ENCODE assay signal across 27 cellular contexts in genomic region chr4:159899596-159899995, GRCh38.
DNase-seq lines count a peak whose midpoint lies in the region; ATAC-seq, FAIRE-seq and TF ChIP-seq lines count a peak whose summit lies in the region.
"Had no signal": no experiment of that assay in that cellular context is flagged by ENCODE, and none has a peak within 500 bp of the region (broad histone marks: within the 10 kb centered on the region; RNA-seq: fewer than 3 reads in every experiment).

No MANE protein-coding gene starts in this region.

- H2BK20ac ChIP-seq in H1 (ENCODE audit: low read length), result no peak overlapping the region

- intact Hi-C loops in pancreas (cut with DNase I), result no loop called here

- H3K9me3 ChIP-seq in Karpas-422 (ENCODE audit: low read length) (peaks cover 26% of the 10 kb centered on the region), H1 (ENCODE audit: insufficient read depth in 2 of 2, low read depth in 1 of 2, low read length in 1 of 2) (no peaks in the 10 kb centered on the region), neural progenitor cell (ENCODE audit: low read depth) (no peaks in the 10 kb centered on the region), pancreas (no peaks in the 10 kb centered on the region)
- H3K9me3 ChIP-seq: A549, Caco-2, MG63, SJSA1 had no signal

- H2BK5ac ChIP-seq in H1 (ENCODE audit: low read depth, low read length), result no peak overlapping the region

- ATAC-seq in HG03439 (IDR thresholded peaks at IDR 0.05; ENCODE audit: unreplicated experiment) (no peak), pancreas (no peak), HG02973 (IDR thresholded peaks at IDR 0.05; ENCODE audit: unreplicated experiment) (no peak)
- ATAC-seq: A549; CD8-positive, alpha-beta T cell; Right ventricle myocardium inferior had no signal

- no peak overlapping the region for H4K8ac ChIP-seq in H1 (ENCODE audit: extremely low read depth, insufficient read depth, low read length)

- H3K4me3 Mint-ChIP-seq in neural progenitor cell, result no peak overlapping the region
- H3K4me3 Mint-ChIP-seq: CD8-positive, alpha-beta T cell had no signal

- no peak overlapping the region for H3K23ac ChIP-seq in H1 (ENCODE audit: insufficient read length)

- H3K4ac ChIP-seq in H1 (replicated peaks; ENCODE audit: insufficient read length, low read depth, low read length), result no peak overlapping the region

- no peak overlapping the region for H2BK15ac ChIP-seq in H1 (ENCODE audit: low read length)

- H3K9me3 Mint-ChIP-seq in neural progenitor cell, result no peaks in the 10 kb centered on the region

- no peaks in the 10 kb centered on the region for H3K79me1 ChIP-seq in H1 (ENCODE audit: low read depth, low read length)

- H3K14ac ChIP-seq in H1 (ENCODE audit: insufficient read length), result no peak overlapping the region

- H3K36me3 Mint-ChIP-seq in neural progenitor cell, result no peaks in the 10 kb centered on the region
- H3K36me3 Mint-ChIP-seq: CD8-positive, alpha-beta T cell had no signal

- CTCF ChIA-PET in H1 (lab: Charles Lee; ENCODE audit: partially characterized antibody), result interaction anchor here (0.5 to 2.1 kb wide), 7 partner anchors 8 to 586 kb away, joined by 3 to 7 read pairs (median 4); no protein-coding TSS in a partner anchor

- no peak overlapping the region for H2AK5ac ChIP-seq in H1 (ENCODE audit: low read depth, low read length)

- FAIRE-seq in H1 (lab: Jason Lieb, UNC), result no peak
- FAIRE-seq in pancreas (lab: Jason Lieb, UNC), result no peak
- FAIRE-seq: A549, GM12892, H54 had no signal

- TF ChIP-seq CTCF in H1 (IDR thresholded peaks at IDR 0.05; ENCODE audit: control extremely low read depth in 1 of 3, insufficient read depth in 1 of 3, low read depth in 1 of 3, low read length in 3 of 3), result peak in 1 of 3 experiments; percentile 33; a peak in 1 of 4 replicates
- no peak for TF ChIP-seq CTCF in neural progenitor cell (IDR thresholded peaks at IDR 0.05)
- no peak for TF ChIP-seq CTCF in pancreas (IDR thresholded peaks at IDR 0.05)

- no peak for TF ChIP-seq POLR2A in H1 (IDR thresholded peaks at IDR 0.05; ENCODE audit: control extremely low read depth in 1 of 2, low read depth in 2 of 2, low read length in 2 of 2)

- H4K20me1 ChIP-seq in Karpas-422 (ENCODE audit: insufficient read depth, low read depth, low read length) (no peaks in the 10 kb centered on the region), H1 (replicated peaks in 1 of 2; ENCODE audit: control insufficient read depth in 1 of 2, insufficient read depth in 2 of 2, low read length in 2 of 2) (no peaks in the 10 kb centered on the region), neural progenitor cell (ENCODE audit: low read depth) (no peaks in the 10 kb centered on the region)

- no peak overlapping the region for H4K5ac ChIP-seq in H1 (ENCODE audit: insufficient read length, low read depth, low read length)

- H3K27ac ChIP-seq in Karpas-422 (ENCODE audit: low read length) (no peak overlapping the region), H1 (ENCODE audit: low read depth, low read length) (no peak overlapping the region), neural progenitor cell (no peak overlapping the region), pancreas (no peak overlapping the region)
- H3K27ac ChIP-seq: A549, C4-2B, PC-9, SJSA1 had no signal

- no peak overlapping the region for H4K91ac ChIP-seq in H1 (replicated peaks; ENCODE audit: insufficient read length, low read length)

- H2BK120ac ChIP-seq in H1 (replicated peaks; ENCODE audit: low read depth, low read length), result no peak overlapping the region

- TF ChIP-seq EP300 in H1 (IDR thresholded peaks at IDR 0.05; ENCODE audit: borderline replicate concordance in 1 of 2, low read depth in 2 of 2, low read length in 2 of 2), result no peak

- H3K27me3 ChIP-seq in Karpas-422 (ENCODE audit: low read length) (no peaks in the 10 kb centered on the region), H1 (replicated peaks in 1 of 4; ENCODE audit: control insufficient read depth in 3 of 4, extremely low read depth in 1 of 4, insufficient read depth in 3 of 4, low read length in 3 of 4) (no peaks in the 10 kb centered on the region), neural progenitor cell (no peaks in the 10 kb centered on the region), pancreas (no peaks in the 10 kb centered on the region)
- H3K27me3 ChIP-seq: SJSA1 had no signal

- WGBS in H1 (ENCODE audit: extremely low coverage in 1 of 2, insufficient coverage in 1 of 2, insufficient read length in 1 of 2, insufficient replicate concordance in 2 of 2, low coverage in 1 of 2, low lambda C conversion rate in 2 of 2, missing lambda C conversion rate in 1 of 2), 2 experiments, result 90% methylated on average over 4 of the region's 4 CpGs; no CpG with 5 or more reads in 1 of the 2 experiments
- WGBS in pancreas, 2 donors, result 74 to 77% methylated on average over 4 of the region's 4 CpGs

- H3K9me2 ChIP-seq in Karpas-422 (replicated peaks; ENCODE audit: insufficient read depth, low read length), result no peaks in the 10 kb centered on the region

- H3K36me3 ChIP-seq in Karpas-422 (ENCODE audit: insufficient read depth, low read length), result no peaks in the 10 kb centered on the region
- no peaks in the 10 kb centered on the region for H3K36me3 ChIP-seq in H1 (ENCODE audit: control insufficient read depth in 2 of 4, insufficient read depth in 4 of 4, low read length in 3 of 4)
- no peaks in the 10 kb centered on the region for H3K36me3 ChIP-seq in neural progenitor cell
- H3K36me3 ChIP-seq in pancreas, result no peaks in the 10 kb centered on the region
- H3K36me3 ChIP-seq: MG63, SJSA1 had no signal

- no peaks in the 10 kb centered on the region for H3K4me1 ChIP-seq in Karpas-422 (ENCODE audit: low read length)
- no peaks in the 10 kb centered on the region for H3K4me1 ChIP-seq in H1 (replicated peaks in 1 of 4; ENCODE audit: control insufficient read depth in 3 of 4, insufficient read depth in 4 of 4, low read length in 3 of 4)
- H3K4me1 ChIP-seq in neural progenitor cell, result peaks cover 5% of the 10 kb centered on the region
- H3K4me1 ChIP-seq in pancreas, result peaks cover 0 to 4% (median 0%) of the 10 kb centered on the region in 3 donors
- H3K4me1 ChIP-seq: A549, Caco-2, SJSA1 had no signal

- no peak overlapping the region for H2BK12ac ChIP-seq in H1 (ENCODE audit: low read depth, low read length)

- no peak overlapping the region for H3K4me2 ChIP-seq in Karpas-422 (ENCODE audit: low read depth, low read length, poor library complexity, severe bottlenecking)
- H3K4me2 ChIP-seq in H1 (ENCODE audit: insufficient read depth in 1 of 2, low read depth in 2 of 2, low read length in 2 of 2), result no peak overlapping the region
- no peak overlapping the region for H3K4me2 ChIP-seq in neural progenitor cell
- H3K4me2 ChIP-seq: A549, PC-9 had no signal

- POLR2A ChIA-PET in H1 (lab: Charles Lee; ENCODE audit: partially characterized antibody), result no interaction called here

- peak; percentile 17 for DNase-seq in ELR (ENCODE audit: low read depth)
- peak; percentile 2 for DNase-seq in Karpas-422
- no peak for DNase-seq in H1 (ENCODE audit: low read depth in 1 of 2, low spot score in 2 of 2)
- DNase-seq in neural progenitor cell (ENCODE audit: low spot score), result no peak
- no peak for DNase-seq in central memory CD4-positive, alpha-beta T cell
- no peak for DNase-seq in pancreas
- DNase-seq: Caco-2; CD8-positive, alpha-beta T cell; DMS79; EL; KBM-7; MG63; NCI-H1105 treated with DMSO at 0.1 percent for 48 hours; NCI-H146; NCI-H1930; NCI-H2227 treated with DMSO at 0.1 percent for 48 hours; NCI-H526 treated with DMSO at 0.1 percent for 48 hours; PC-9; T-helper 1 cell had no signal

- peak; percentile 22 to 58; a peak in 3 of 4 replicates for TF ChIP-seq RAD21 in H1 (IDR thresholded peaks at IDR 0.05 in 1 of 2, conservative IDR thresholded peaks at IDR 0.05 in 1 of 2; ENCODE audit: low read depth in 2 of 2, low read length in 2 of 2)

- H3K9ac ChIP-seq in Karpas-422 (ENCODE audit: low read length) (no peak overlapping the region), H1 (replicated peaks in 1 of 4; ENCODE audit: extremely low read depth in 1 of 4, low read depth in 3 of 4, low read length in 3 of 4) (no peak overlapping the region), neural progenitor cell (no peak overlapping the region)

- no peaks in the 10 kb centered on the region for H3F3A ChIP-seq in neural progenitor cell (ENCODE audit: low read depth)

- H3K27ac Mint-ChIP-seq in neural progenitor cell, result no peak overlapping the region
- H3K27ac Mint-ChIP-seq: CD8-positive, alpha-beta T cell had no signal

- no peaks in the 10 kb centered on the region for H3K23me2 ChIP-seq in H1 (ENCODE audit: low read depth, low read length)

- no peaks in the 10 kb centered on the region for H3K27me3 Mint-ChIP-seq in neural progenitor cell (ENCODE audit: insufficient read depth, low read depth)

- H3K4me3 ChIP-seq in Karpas-422 (ENCODE audit: low read length) (no peak overlapping the region), H1 (ENCODE audit: extremely low read depth in 1 of 4, insufficient read depth in 2 of 4, low read depth in 3 of 4, low read length in 4 of 4) (no peak overlapping the region), neural progenitor cell (no peak overlapping the region), pancreas (no peak overlapping the region)
- H3K4me3 ChIP-seq: A549, MG63, PC-9, SJSA1 had no signal

- no peak overlapping the region for H3K56ac ChIP-seq in H1 (replicated peaks; ENCODE audit: insufficient read length, low read depth, low read length)

- no peak overlapping the region for H2AFZ ChIP-seq in Karpas-422 (ENCODE audit: low read length)
- H2AFZ ChIP-seq in H1 (ENCODE audit: low read length), result no peak overlapping the region
- peak overlapping the region; percentile 6 for H2AFZ ChIP-seq in neural progenitor cell (replicated peaks)
- H2AFZ ChIP-seq: PC-9 had no signal

- H3K4me1 Mint-ChIP-seq in neural progenitor cell, result peaks cover 6% of the 10 kb centered on the region

- H3K18ac ChIP-seq in H1 (ENCODE audit: extremely low read depth, low read length), result no peak overlapping the region

- H3K79me2 ChIP-seq in Karpas-422 (ENCODE audit: low read length) (no peaks in the 10 kb centered on the region), H1 (ENCODE audit: control insufficient read depth in 1 of 2, insufficient read depth in 2 of 2, low read length in 2 of 2) (no peaks in the 10 kb centered on the region), neural progenitor cell (ENCODE audit: low read depth) (no peaks in the 10 kb centered on the region)

TF ChIP-seq in H1, 55 proteins besides CTCF, POLR2A, EP300 and RAD21:
- no peak for TF ChIP-seq RNF2 (IDR thresholded peaks at IDR 0.05; ENCODE audit: borderline replicate concordance, low read depth, low read length, missing control alignments, poor library complexity, severe bottlenecking)
- TF ChIP-seq MAFK (IDR thresholded peaks at IDR 0.05; ENCODE audit: low read depth, low read length), result no peak
- TF ChIP-seq EZH2 (IDR thresholded peaks at IDR 0.05; ENCODE audit: low read depth, low read length, severe bottlenecking), result no peak
- no peak for TF ChIP-seq PHF8 (conservative IDR thresholded peaks at IDR 0.05; ENCODE audit: low read depth, low read length)
- no peak for TF ChIP-seq BCL11A (IDR thresholded peaks at IDR 0.05; ENCODE audit: low read depth in 2 of 2, low read length in 2 of 2)
- TF ChIP-seq GABPA (IDR thresholded peaks at IDR 0.05; ENCODE audit: borderline replicate concordance, insufficient read depth, low read length), result no peak
- TF ChIP-seq ASH2L (IDR thresholded peaks at IDR 0.05; ENCODE audit: low read length), result no peak
- no peak for TF ChIP-seq CBX5 (IDR thresholded peaks at IDR 0.05; ENCODE audit: low read depth, low read length)
- no peak for TF ChIP-seq SP2 (IDR thresholded peaks at IDR 0.05; ENCODE audit: low read length)

Comparison
In these comparisons a context has a peak if more than half of its experiments do, and no peak if none do; other contexts are left out.
1. DNase-seq: peak in ELR (single experiment) and Karpas-422 (single experiment); none in H1 (0 of 2), neural progenitor cell (single experiment), central memory CD4-positive, alpha-beta T cell (single experiment) and pancreas (0 of 6).